Comparison of ENCODE assay signal across 31 cellular contexts in genomic region chr6:29577544-29577943, GRCh38. TPM values are rescaled to one million over a fixed set of nuclear protein-coding genes. Genes with fewer than 3 reads are reported as not detected.
DNase-seq lines count a peak whose midpoint lies in the region; ATAC-seq, FAIRE-seq and TF ChIP-seq lines count a peak whose summit lies in the region.
"Had no signal": no experiment of that assay in that cellular context is flagged by ENCODE, and none has a peak within 500 bp of the region (broad histone marks: within the 10 kb centered on the region; RNA-seq: fewer than 3 reads in every experiment).

No MANE protein-coding gene starts in this region.

- TF ChIP-seq CTCF in HepG2 (CRISPR knock-in tag; IDR thresholded peaks at IDR 0.05) (no peak), right lobe of liver (IDR thresholded peaks at IDR 0.05) (no peak), IMR-90 (conservative IDR thresholded peaks at IDR 0.05; ENCODE audit: low read depth, low read length) (no peak), K562 (IDR thresholded peaks at IDR 0.05 in 2 of 3, conservative IDR thresholded peaks at IDR 0.05 in 1 of 3; ENCODE audit: insufficient read depth in 2 of 3, low read depth in 1 of 3, low read length in 3 of 3) (no peak), progenitor cell of endocrine pancreas (IDR thresholded peaks at IDR 0.05; ENCODE audit: unreplicated experiment) (no peak)

- H3K4me2 ChIP-seq in HepG2 (ENCODE audit: low read depth, low read length) (no peak overlapping the region), IMR-90 (ENCODE audit: low read depth, low read length) (no peak overlapping the region), K562 (ENCODE audit: insufficient read depth, low read length) (no peak overlapping the region)
- H3K4me2 ChIP-seq: BLaER1 had no signal

- no peak overlapping the region for H3K27ac Mint-ChIP-seq in progenitor cell of endocrine pancreas
- H3K27ac Mint-ChIP-seq: CD14-positive monocyte; CD4-positive, alpha-beta memory T cell; CD4-positive, CD25-positive, alpha-beta regulatory T cell; CD8-positive, alpha-beta memory T cell had no signal

- no peak overlapping the region for H3K56ac ChIP-seq in IMR-90 (ENCODE audit: extremely low read depth, insufficient read depth, low read length)

- no peak for FAIRE-seq in HepG2 (lab: Jason Lieb, UNC)
- FAIRE-seq in K562 (lab: Jason Lieb, UNC) = no peak
- FAIRE-seq: A204.1, GM12878, GM12892, GM18507 had no signal

- H2AK5ac ChIP-seq in IMR-90 (ENCODE audit: low read depth, low read length) = no peak overlapping the region

- H3K27ac ChIP-seq in HepG2 (ENCODE audit: extremely low read length, insufficient read depth, low read length) (no peak overlapping the region), right lobe of liver (no peak overlapping the region), IMR-90 (ENCODE audit: insufficient read depth, low read length) (no peak overlapping the region), K562 (ENCODE audit: extremely low read depth, low read depth, low read length) (no peak overlapping the region)
- H3K27ac ChIP-seq: BLaER1 had no signal

- no peak overlapping the region for H2BK5ac ChIP-seq in IMR-90 (ENCODE audit: low read depth, low read length, poor library complexity, severe bottlenecking)

- DNase-seq in HepG2 (ENCODE audit: low spot score) (no peak), right lobe of liver (no peak), IMR-90 (peak; percentile 10), K562 (ENCODE audit: extremely low read depth in 1 of 4, low spot score in 3 of 4) (no peak), progenitor cell of endocrine pancreas (ENCODE audit: low spot score, unreplicated experiment) (no peak), NCI-H2029 treated with DMSO at 0.1 percent for 48 hours (lab: John Stamatoyannopoulos, UW) (no peak)
- DNase-seq: 8988T; ACHN; BE2C; C1 segment of cervical spinal cord; CD4-positive, alpha-beta memory T cell; CD4-positive, CD25-positive, alpha-beta regulatory T cell; CD8-positive, alpha-beta memory T cell; COR-L47; DMS 273 treated with DMSO at 0.1 percent for 48 hours; DMS153; DMS53; DMS79; DND-41; EL; GDM1 had no signal

- H4K20me1 ChIP-seq in HepG2 (ENCODE audit: insufficient read depth, low read length) (no peaks in the 10 kb centered on the region), IMR-90 (ENCODE audit: insufficient read depth, low read length) (no peaks in the 10 kb centered on the region), K562 (replicated peaks; ENCODE audit: control insufficient read depth, insufficient read depth, low read length) (no peaks in the 10 kb centered on the region)
- H4K20me1 ChIP-seq: BLaER1 had no signal

- no peak overlapping the region for H2AK9ac ChIP-seq in IMR-90 (replicated peaks; ENCODE audit: low read depth, low read length, poor library complexity)

- H3K36me3 ChIP-seq in HepG2 (replicated peaks in 1 of 2; ENCODE audit: control insufficient read depth in 1 of 2, insufficient read depth in 2 of 2, low read length in 2 of 2) = no peaks in the 10 kb centered on the region
- no peaks in the 10 kb centered on the region for H3K36me3 ChIP-seq in right lobe of liver
- no peaks in the 10 kb centered on the region for H3K36me3 ChIP-seq in IMR-90 (ENCODE audit: control insufficient read depth, insufficient read depth, low read length)
- no peaks in the 10 kb centered on the region for H3K36me3 ChIP-seq in K562 (ENCODE audit: control insufficient read depth, insufficient read depth, low read length)
- H3K36me3 ChIP-seq: BE2C, BLaER1 had no signal

- no peak overlapping the region for H3K9ac ChIP-seq in HepG2 (ENCODE audit: insufficient read depth, low read depth, low read length)
- no peak overlapping the region for H3K9ac ChIP-seq in IMR-90 (ENCODE audit: low read depth, low read length)
- no peak overlapping the region for H3K9ac ChIP-seq in K562 (ENCODE audit: insufficient read depth in 1 of 2, low read depth in 2 of 2, low read length in 2 of 2)
- H3K9ac ChIP-seq: BLaER1 had no signal

- H3K23ac ChIP-seq in IMR-90 (ENCODE audit: low read depth, low read length) = no peak overlapping the region

- H3K79me2 ChIP-seq in HepG2 (ENCODE audit: insufficient read depth, low read length) (no peaks in the 10 kb centered on the region), K562 (ENCODE audit: control insufficient read depth, insufficient read depth, low read length) (no peaks in the 10 kb centered on the region)

- POLR2A ChIA-PET in HepG2 (lab: Yijun Ruan, JAX) = no interaction called here
- POLR2A ChIA-PET in IMR-90 (lab: Charles Lee; ENCODE audit: unreplicated experiment) = no interaction called here
- POLR2A ChIA-PET in K562 (lab: Yijun Ruan, JAX) = interaction anchor here (0.5 to 1.5 kb wide), 4 partner anchors 11 to 50 kb away, joined by 3 to 5 read pairs (median 4); no protein-coding TSS in a partner anchor

- H3K9me3 ChIP-seq in HepG2 (ENCODE audit: low read length) = no peaks in the 10 kb centered on the region
- no peaks in the 10 kb centered on the region for H3K9me3 ChIP-seq in right lobe of liver
- H3K9me3 ChIP-seq in IMR-90 (ENCODE audit: control insufficient read depth, insufficient read depth, low read length) = no peaks in the 10 kb centered on the region
- H3K9me3 ChIP-seq in K562 (replicated peaks; ENCODE audit: control insufficient read depth, insufficient read depth, low read depth, low read length) = no peaks in the 10 kb centered on the region
- H3K9me3 ChIP-seq: BE2C, BLaER1 had no signal

- no peaks in the 10 kb centered on the region for H3K79me1 ChIP-seq in IMR-90 (ENCODE audit: low read depth in 1 of 2, low read length in 2 of 2)

- H3K4me3 ChIP-seq in HepG2 (replicated peaks in 1 of 3; ENCODE audit: insufficient read depth in 1 of 3, low read depth in 2 of 3, low read length in 3 of 3) (no peak overlapping the region), right lobe of liver (no peak overlapping the region), IMR-90 (ENCODE audit: insufficient read depth, low read depth, low read length) (no peak overlapping the region), K562 (no peak overlapping the region)
- H3K4me3 ChIP-seq: BLaER1, GM12878 had no signal

- 51% methylated on average over 7 of the region's 7 CpGs for WGBS in HepG2 (ENCODE audit: low lambda C conversion rate)
- 72% methylated on average over 7 of the region's 7 CpGs for WGBS in right lobe of liver (ENCODE audit: insufficient coverage, low coverage, low lambda C conversion rate, missing lambda C conversion rate)
- no CpG with 5 or more reads among the region's 7 CpGs for WGBS in IMR-90 (ENCODE audit: extremely low coverage in 2 of 2, insufficient read length in 1 of 2), 2 experiments
- WGBS in K562 (ENCODE audit: insufficient coverage, low coverage, missing lambda C conversion rate) = under 1% methylated on average over 7 of the region's 7 CpGs

- CTCF ChIA-PET in HepG2 (lab: Yijun Ruan, JAX; ENCODE audit: low intra/inter-chr PET ratio, low total read pairs) (no interaction called here), IMR-90 (lab: Yijun Ruan, JAX) (no interaction called here), K562 (lab: Yijun Ruan, JAX; ENCODE audit: low intra/inter-chr PET ratio) (no interaction called here)

- BruUV-seq in HepG2 (replicated peaks; lab: Mats Ljungman, UMichigan) (no TSS peak), IMR-90 (replicated peaks; lab: Mats Ljungman, UMichigan) (no TSS peak), K562 (replicated peaks; lab: Mats Ljungman, UMichigan) (no TSS peak)

- no peak overlapping the region for H3K18ac ChIP-seq in IMR-90 (ENCODE audit: low read depth, low read length)

- no peaks in the 10 kb centered on the region for H3K9me1 ChIP-seq in IMR-90 (ENCODE audit: insufficient read depth, low read length)
- H3K9me1 ChIP-seq in K562 (ENCODE audit: control insufficient read depth, insufficient read depth, low read length) = no peaks in the 10 kb centered on the region

- no peak overlapping the region for H4K8ac ChIP-seq in IMR-90 (ENCODE audit: low read depth in 2 of 2, low read length in 2 of 2)

- no peak overlapping the region for H4K91ac ChIP-seq in IMR-90 (ENCODE audit: insufficient read depth, low read depth, low read length)

- dilution Hi-C loops in IMR-90 (cut with HindIII; ENCODE audit: low sequenced_read_pairs, unreplicated experiment) = no loop called here

- H2BK15ac ChIP-seq in IMR-90 (ENCODE audit: low read depth, low read length) = no peak overlapping the region

- TF ChIP-seq POLR2A in HepG2 (IDR thresholded peaks at IDR 0.05; ENCODE audit: insufficient read depth in 1 of 2, low read depth in 2 of 2, low read length in 2 of 2) (no peak), right lobe of liver (IDR thresholded peaks at IDR 0.05) (no peak), IMR-90 (IDR thresholded peaks at IDR 0.05; ENCODE audit: low read depth, low read length) (no peak), K562 (conservative IDR thresholded peaks at IDR 0.05) (no peak)

- no peaks in the 10 kb centered on the region for H3K36me3 Mint-ChIP-seq in progenitor cell of endocrine pancreas (ENCODE audit: insufficient read depth)
- H3K36me3 Mint-ChIP-seq: CD14-positive monocyte; CD4-positive, alpha-beta memory T cell; CD4-positive, CD25-positive, alpha-beta regulatory T cell; CD8-positive, alpha-beta memory T cell had no signal

- in situ Hi-C loops in HepG2 (cut with HindIII; ENCODE audit: extremely low pct_ligation_motif_present, low pct_unique_long_range_greater_than_20kb) (loop anchor here (25.0 kb wide), 2 partner anchors 515 to 740 kb away; no protein-coding TSS in a partner anchor), IMR-90 (cut with MboI; ENCODE audit: low sequenced_read_pairs) (no loop called here), K562 (cut with MboI) (loop anchor here (25.0 kb wide), 1 partner anchor 740 kb away; no protein-coding TSS in a partner anchor)

- no peak overlapping the region for H3K4ac ChIP-seq in IMR-90 (ENCODE audit: low read depth, low read length)

- H4K5ac ChIP-seq in IMR-90 (ENCODE audit: low read depth, low read length) = no peak overlapping the region

- TF ChIP-seq EP300 in HepG2 (IDR thresholded peaks at IDR 0.05; ENCODE audit: low read depth in 2 of 2, low read length in 2 of 2) (no peak), HepG2 (CRISPR knock-in tag; IDR thresholded peaks at IDR 0.05; ENCODE audit: borderline replicate concordance) (no peak), K562 (IDR thresholded peaks at IDR 0.05; ENCODE audit: low read length) (no peak)

- H3K14ac ChIP-seq in IMR-90 (replicated peaks; ENCODE audit: low read depth, low read length) = no peak overlapping the region

- no peak overlapping the region for H2BK20ac ChIP-seq in IMR-90 (ENCODE audit: low read depth, low read length)

- TF ChIP-seq RAD21 in HepG2 (CRISPR knock-in tag; IDR thresholded peaks at IDR 0.05) (no peak), IMR-90 (IDR thresholded peaks at IDR 0.05; ENCODE audit: low read length) (no peak), K562 (CRISPR knock-in tag; conservative IDR thresholded peaks at IDR 0.05 in 1 of 2, IDR thresholded peaks at IDR 0.05 in 1 of 2) (no peak)

- H3K27me3 ChIP-seq in HepG2 (ENCODE audit: control insufficient read depth in 1 of 2, insufficient read depth in 2 of 2, low read length in 2 of 2) = no peaks in the 10 kb centered on the region
- H3K27me3 ChIP-seq in right lobe of liver = no peaks in the 10 kb centered on the region
- H3K27me3 ChIP-seq in IMR-90 (ENCODE audit: control insufficient read depth, insufficient read depth, low read length) = no peaks in the 10 kb centered on the region
- peaks cover 12 to 39% of the 10 kb centered on the region in 2 experiments for H3K27me3 ChIP-seq in K562 (ENCODE audit: control insufficient read depth in 2 of 2, insufficient read depth in 2 of 2, low read length in 2 of 2)
- H3K27me3 ChIP-seq: BLaER1 had no signal

- no peak overlapping the region for H2AFZ ChIP-seq in HepG2 (ENCODE audit: low read length)
- H2AFZ ChIP-seq in IMR-90 (replicated peaks; ENCODE audit: low read length, poor library complexity) = no peak overlapping the region
- H2AFZ ChIP-seq in K562 (ENCODE audit: low read depth, low read length) = no peak overlapping the region

- H3K9me3 Mint-ChIP-seq in progenitor cell of endocrine pancreas (ENCODE audit: low read depth) = no peaks in the 10 kb centered on the region
- H3K9me3 Mint-ChIP-seq: CD4-positive, alpha-beta memory T cell; CD8-positive, alpha-beta memory T cell had no signal

- no peak overlapping the region for H2BK120ac ChIP-seq in IMR-90 (ENCODE audit: low read depth, low read length)

- peaks cover 21% of the 10 kb centered on the region for H3K27me3 Mint-ChIP-seq in progenitor cell of endocrine pancreas

- H3K4me1 ChIP-seq in HepG2 (ENCODE audit: insufficient read depth, low read length) (no peaks in the 10 kb centered on the region), right lobe of liver (no peaks in the 10 kb centered on the region), IMR-90 (ENCODE audit: control insufficient read depth, insufficient read depth, low read length) (no peaks in the 10 kb centered on the region), K562 (replicated peaks in 1 of 2; ENCODE audit: control insufficient read depth in 2 of 2, insufficient read depth in 2 of 2, low read length in 2 of 2) (no peaks in the 10 kb centered on the region)
- H3K4me1 ChIP-seq: BE2C, BLaER1 had no signal

- no peak for ATAC-seq in HepG2
- no peak for ATAC-seq in right lobe of liver
- no peak for ATAC-seq in IMR-90 (ENCODE audit: low read depth)
- ATAC-seq in K562 = no peak
- ATAC-seq: GM12878 had no signal

- intact Hi-C loops in HepG2 (cut with micrococcal nuclease; ENCODE audit: unreplicated experiment) (no loop called here), right lobe of liver (cut with DNase I) (no loop called here), IMR-90 (cut with micrococcal nuclease) (no loop called here), K562 (cut with micrococcal nuclease) (no loop called here)

- no peak overlapping the region for H3K4me3 Mint-ChIP-seq in progenitor cell of endocrine pancreas (ENCODE audit: low read depth)
- H3K4me3 Mint-ChIP-seq: CD14-positive monocyte; CD4-positive, alpha-beta memory T cell; CD4-positive, CD25-positive, alpha-beta regulatory T cell; CD8-positive, alpha-beta memory T cell had no signal

- H3K4me1 Mint-ChIP-seq in progenitor cell of endocrine pancreas (ENCODE audit: low read depth) = peaks cover 2% of the 10 kb centered on the region
- H3K4me1 Mint-ChIP-seq: CD14-positive monocyte; CD4-positive, alpha-beta memory T cell; CD4-positive, CD25-positive, alpha-beta regulatory T cell; CD8-positive, alpha-beta memory T cell had no signal

RNA-seq across cellular contexts. Expression of gene OR2H2, which starts 7.4 kb away (rescaled TPM):
- total RNA-seq in HepG2 (2016; rRNA removed; fragmentation: Illumina TruSeq; extraction: Trizol) (not detected in 2 replicates), right lobe of liver (not detected), IMR-90 (2012; rRNA removed) (not detected in 2 replicates), K562 (2014; rRNA removed) (not detected in 2 replicates), K562 (2014; rRNA removed; fragmentation: Illumina TruSeq; extraction: Trizol) (not detected in 2 replicates), K562 (2015; rRNA removed; fragmentation: Illumina TruSeq; extraction: Trizol) (not detected in 2 replicates), K562 (2021) (not detected in 2 replicates), progenitor cell of endocrine pancreas (not detected in 2 replicates)
- total RNA-seq in HepG2 (2016; cell fraction: cytosol; rRNA removed; fragmentation: Illumina TruSeq; extraction: Trizol; ENCODE audit: low read depth) = not detected in 2 replicates
- not detected in 2 replicates for total RNA-seq in HepG2 (2016; cell fraction: insoluble cytoplasmic fraction; rRNA removed; fragmentation: Illumina TruSeq; extraction: Trizol)
- not detected in 2 replicates for total RNA-seq in HepG2 (2016; cell fraction: membrane; rRNA removed; fragmentation: Illumina TruSeq; extraction: Trizol)
- not detected in 2 replicates for total RNA-seq in HepG2 (2016; cell fraction: nucleus; rRNA removed; fragmentation: Illumina TruSeq; extraction: Trizol)
- polyA plus RNA-seq in HepG2 (2011; rRNA removed) (not detected in 2 replicates), IMR-90 (2012; rRNA removed) (not detected in 2 replicates), K562 (2011; rRNA removed) (not detected in 2 replicates), K562 (2014; fragmentation: Illumina TruSeq; extraction: Trizol) (not detected in 2 replicates), K562 (2014; fragmentation: Nextera tagmentation; extraction: Ambion mirVana) (not detected), K562 (2014; rRNA removed) (not detected in 2 replicates)
- not detected in 2 replicates for polyA plus RNA-seq in HepG2 (2011; cell fraction: cytosol; rRNA removed)
- polyA plus RNA-seq in HepG2 (2011; cell fraction: nucleus; rRNA removed) = not detected in 2 replicates
- not detected in 2 replicates for polyA plus RNA-seq in HepG2 (2012)
- polyA plus RNA-seq in HepG2 (2016; cell fraction: cytosol; fragmentation: Illumina TruSeq; extraction: Trizol; ENCODE audit: low read depth) = not detected in 2 replicates
- not detected in 2 replicates for polyA plus RNA-seq in HepG2 (2016; cell fraction: insoluble cytoplasmic fraction; fragmentation: Illumina TruSeq; extraction: Trizol; ENCODE audit: low read depth)
- polyA plus RNA-seq in HepG2 (2016; cell fraction: membrane; fragmentation: Illumina TruSeq; extraction: Trizol; ENCODE audit: low read depth) = not detected in 2 replicates
- not detected in 2 replicates for polyA plus RNA-seq in HepG2 (2016; cell fraction: nucleus; fragmentation: Illumina TruSeq; extraction: Trizol; ENCODE audit: insufficient read depth, low read depth)
- polyA minus RNA-seq in HepG2 (2011; rRNA and poly(A)+ RNA removed; ENCODE audit: low replicate concordance) = not detected in 2 replicates
- polyA minus RNA-seq in HepG2 (2011; cell fraction: cytosol; rRNA and poly(A)+ RNA removed) = not detected in 2 replicates
- not detected in 2 replicates for polyA minus RNA-seq in HepG2 (2011; cell fraction: nucleus; rRNA and poly(A)+ RNA removed)
- not detected in 2 replicates for polyA plus RNA-seq in IMR-90 (2012; cell fraction: cytosol; rRNA removed)
- polyA plus RNA-seq in IMR-90 (2012; cell fraction: nucleus; rRNA removed; ENCODE audit: low replicate concordance) = not detected in 2 replicates
- total RNA-seq in K562 (2011; cell fraction: chromatin; rRNA removed; ENCODE audit: low replicate concordance) = not detected in 2 replicates
- total RNA-seq in K562 (2011; cell fraction: nucleolus; rRNA removed) = not detected in 2 replicates
- total RNA-seq in K562 (2011; cell fraction: nucleoplasm; rRNA removed) = not detected in 2 replicates
- polyA plus RNA-seq in K562 (2011; cell fraction: cytosol; rRNA removed) = not detected in 2 replicates
- polyA plus RNA-seq in K562 (2011; cell fraction: nucleus; rRNA removed) = not detected in 2 replicates
- 0.07 and 0.08 TPM in 2 replicates for polyA plus RNA-seq in K562 (2012)
- polyA minus RNA-seq in K562 (2011; rRNA and poly(A)+ RNA removed) = not detected in 2 replicates
- not detected in 2 replicates for polyA minus RNA-seq in K562 (2011; cell fraction: cytosol; rRNA and poly(A)+ RNA removed)
- polyA minus RNA-seq in K562 (2011; cell fraction: nucleus; rRNA and poly(A)+ RNA removed) = not detected in 2 replicates
- total RNA-seq: A673; CD4-positive, alpha-beta memory T cell; CD4-positive, CD25-positive, alpha-beta regulatory T cell; CD8-positive, alpha-beta memory T cell; Daoy; G401; GM12878 had no signal
- polyA plus RNA-seq: AG04450; CD14-positive monocyte; CD4-positive, alpha-beta memory T cell; CD4-positive, CD25-positive, alpha-beta regulatory T cell; CD8-positive, alpha-beta memory T cell; GM12878 had no signal

RNA-seq across cellular contexts. Expression of gene UBD, which starts 18.0 kb away (rescaled TPM):
- total RNA-seq in HepG2 (2016; rRNA removed; fragmentation: Illumina TruSeq; extraction: Trizol) (172 and 244 TPM in 2 replicates), right lobe of liver (100 to 1,000 TPM in 1 of 6 experiments, 10 to 100 TPM in 3, 1 to 10 TPM in 2; 2.2 to 189 (median 37.1) TPM), IMR-90 (2012; rRNA removed) (not detected in 2 replicates), K562 (2014; rRNA removed) (not detected in 2 replicates), K562 (2014; rRNA removed; fragmentation: Illumina TruSeq; extraction: Trizol) (not detected in 2 replicates), K562 (2015; rRNA removed; fragmentation: Illumina TruSeq; extraction: Trizol) (not detected in 2 replicates), K562 (2021) (not detected in 2 replicates), progenitor cell of endocrine pancreas (1.9 and 2.6 TPM in 2 replicates)
- 61.1 and 70.9 TPM in 2 replicates for total RNA-seq in HepG2 (2016; cell fraction: cytosol; rRNA removed; fragmentation: Illumina TruSeq; extraction: Trizol; ENCODE audit: low read depth)
- total RNA-seq in HepG2 (2016; cell fraction: insoluble cytoplasmic fraction; rRNA removed; fragmentation: Illumina TruSeq; extraction: Trizol) = 180 and 253 TPM in 2 replicates
- total RNA-seq in HepG2 (2016; cell fraction: membrane; rRNA removed; fragmentation: Illumina TruSeq; extraction: Trizol) = 77.5 and 84.0 TPM in 2 replicates
- 58.7 and 62.9 TPM in 2 replicates for total RNA-seq in HepG2 (2016; cell fraction: nucleus; rRNA removed; fragmentation: Illumina TruSeq; extraction: Trizol)
- polyA plus RNA-seq in HepG2 (2011; rRNA removed) (13.9 and 26.9 TPM in 2 replicates), IMR-90 (2012; rRNA removed) (not detected in 2 replicates), K562 (2011; rRNA removed) (not detected in 2 replicates), K562 (2014; fragmentation: Illumina TruSeq; extraction: Trizol) (not detected in 2 replicates), K562 (2014; fragmentation: Nextera tagmentation; extraction: Ambion mirVana) (not detected), K562 (2014; rRNA removed) (0.08 TPM in 1 of 2 replicates, not detected in the other)
- 8.2 and 29.2 TPM in 2 replicates for polyA plus RNA-seq in HepG2 (2011; cell fraction: cytosol; rRNA removed)
- polyA plus RNA-seq in HepG2 (2011; cell fraction: nucleus; rRNA removed) = 3.6 and 8.6 TPM in 2 replicates
- polyA plus RNA-seq in HepG2 (2012) = 14.7 and 15.0 TPM in 2 replicates
- polyA plus RNA-seq in HepG2 (2016; cell fraction: cytosol; fragmentation: Illumina TruSeq; extraction: Trizol; ENCODE audit: low read depth) = 50.4 and 50.5 TPM in 2 replicates
- 225 and 254 TPM in 2 replicates for polyA plus RNA-seq in HepG2 (2016; cell fraction: insoluble cytoplasmic fraction; fragmentation: Illumina TruSeq; extraction: Trizol; ENCODE audit: low read depth)
- polyA plus RNA-seq in HepG2 (2016; cell fraction: membrane; fragmentation: Illumina TruSeq; extraction: Trizol; ENCODE audit: low read depth) = 55.5 and 59.5 TPM in 2 replicates
- polyA plus RNA-seq in HepG2 (2016; cell fraction: nucleus; fragmentation: Illumina TruSeq; extraction: Trizol; ENCODE audit: insufficient read depth, low read depth) = 88.5 and 91.0 TPM in 2 replicates
- polyA minus RNA-seq in HepG2 (2011; rRNA and poly(A)+ RNA removed; ENCODE audit: low replicate concordance) = 2.8 TPM in 1 of 2 replicates, not detected in the other
- 1.6 and 12.1 TPM in 2 replicates for polyA minus RNA-seq in HepG2 (2011; cell fraction: cytosol; rRNA and poly(A)+ RNA removed)
- polyA minus RNA-seq in HepG2 (2011; cell fraction: nucleus; rRNA and poly(A)+ RNA removed) = 4.6 and 10.8 TPM in 2 replicates
- not detected in 2 replicates for polyA plus RNA-seq in IMR-90 (2012; cell fraction: cytosol; rRNA removed)
- not detected in 2 replicates for polyA plus RNA-seq in IMR-90 (2012; cell fraction: nucleus; rRNA removed; ENCODE audit: low replicate concordance)
- not detected in 2 replicates for total RNA-seq in K562 (2011; cell fraction: chromatin; rRNA removed; ENCODE audit: low replicate concordance)
- not detected in 2 replicates for total RNA-seq in K562 (2011; cell fraction: nucleolus; rRNA removed)
- not detected in 2 replicates for total RNA-seq in K562 (2011; cell fraction: nucleoplasm; rRNA removed)
- polyA plus RNA-seq in K562 (2011; cell fraction: cytosol; rRNA removed) = not detected in 2 replicates
- polyA plus RNA-seq in K562 (2011; cell fraction: nucleus; rRNA removed) = not detected in 2 replicates
- polyA plus RNA-seq in K562 (2012) = not detected in 2 replicates
- not detected in 2 replicates for polyA minus RNA-seq in K562 (2011; rRNA and poly(A)+ RNA removed)
- polyA minus RNA-seq in K562 (2011; cell fraction: cytosol; rRNA and poly(A)+ RNA removed) = not detected in 2 replicates
- not detected in 2 replicates for polyA minus RNA-seq in K562 (2011; cell fraction: nucleus; rRNA and poly(A)+ RNA removed)
- total RNA-seq: A673; CD4-positive, alpha-beta memory T cell; CD4-positive, CD25-positive, alpha-beta regulatory T cell had no signal
- polyA plus RNA-seq: AG04450; CD14-positive monocyte; CD4-positive, alpha-beta memory T cell; CD4-positive, CD25-positive, alpha-beta regulatory T cell; CD8-positive, alpha-beta memory T cell had no signal

RNA-seq across cellular contexts. Expression of gene GABBR1, which starts 55.4 kb away (rescaled TPM):
- total RNA-seq in HepG2 (2016; rRNA removed; fragmentation: Illumina TruSeq; extraction: Trizol) (0.07 TPM in 1 of 2 replicates, not detected in the other), right lobe of liver (1 to 10 TPM; 2.4 to 5.6 (median 4.9) TPM), IMR-90 (2012; rRNA removed) (5.9 and 6.9 TPM in 2 replicates), K562 (2014; rRNA removed) (8.4 and 13.8 TPM in 2 replicates), K562 (2014; rRNA removed; fragmentation: Illumina TruSeq; extraction: Trizol) (13.8 and 18.0 TPM in 2 replicates), K562 (2015; rRNA removed; fragmentation: Illumina TruSeq; extraction: Trizol) (20.8 and 24.1 TPM in 2 replicates), K562 (2021) (32.0 and 43.6 TPM in 2 replicates), progenitor cell of endocrine pancreas (120 and 127 TPM in 2 replicates)
- total RNA-seq in HepG2 (2016; cell fraction: cytosol; rRNA removed; fragmentation: Illumina TruSeq; extraction: Trizol; ENCODE audit: low read depth) = not detected in 2 replicates
- total RNA-seq in HepG2 (2016; cell fraction: insoluble cytoplasmic fraction; rRNA removed; fragmentation: Illumina TruSeq; extraction: Trizol) = not detected in 2 replicates
- total RNA-seq in HepG2 (2016; cell fraction: membrane; rRNA removed; fragmentation: Illumina TruSeq; extraction: Trizol) = not detected in 2 replicates
- total RNA-seq in HepG2 (2016; cell fraction: nucleus; rRNA removed; fragmentation: Illumina TruSeq; extraction: Trizol) = 0.16 TPM in 1 of 2 replicates, not detected in the other
- polyA plus RNA-seq in HepG2 (2011; rRNA removed) (0.37 and 0.38 TPM in 2 replicates), IMR-90 (2012; rRNA removed) (25.6 and 31.5 TPM in 2 replicates), K562 (2011; rRNA removed) (32.0 and 38.1 TPM in 2 replicates), K562 (2014; fragmentation: Illumina TruSeq; extraction: Trizol) (30.7 and 39.5 TPM in 2 replicates), K562 (2014; fragmentation: Nextera tagmentation; extraction: Ambion mirVana) (1 to 10 TPM; 2.2 to 2.4 TPM), K562 (2014; rRNA removed) (42.1 and 48.3 TPM in 2 replicates)
- polyA plus RNA-seq in HepG2 (2011; cell fraction: cytosol; rRNA removed) = 0.15 and 0.18 TPM in 2 replicates
- 3.0 and 3.5 TPM in 2 replicates for polyA plus RNA-seq in HepG2 (2011; cell fraction: nucleus; rRNA removed)
- polyA plus RNA-seq in HepG2 (2012) = 0.39 and 0.40 TPM in 2 replicates
- not detected in 2 replicates for polyA plus RNA-seq in HepG2 (2016; cell fraction: cytosol; fragmentation: Illumina TruSeq; extraction: Trizol; ENCODE audit: low read depth)
- polyA plus RNA-seq in HepG2 (2016; cell fraction: insoluble cytoplasmic fraction; fragmentation: Illumina TruSeq; extraction: Trizol; ENCODE audit: low read depth) = not detected in 2 replicates
- not detected in 2 replicates for polyA plus RNA-seq in HepG2 (2016; cell fraction: membrane; fragmentation: Illumina TruSeq; extraction: Trizol; ENCODE audit: low read depth)
- 0.83 and 1.1 TPM in 2 replicates for polyA plus RNA-seq in HepG2 (2016; cell fraction: nucleus; fragmentation: Illumina TruSeq; extraction: Trizol; ENCODE audit: insufficient read depth, low read depth)
- 0.72 and 11.2 TPM in 2 replicates for polyA minus RNA-seq in HepG2 (2011; rRNA and poly(A)+ RNA removed; ENCODE audit: low replicate concordance)
- not detected in 2 replicates for polyA minus RNA-seq in HepG2 (2011; cell fraction: cytosol; rRNA and poly(A)+ RNA removed)
- polyA minus RNA-seq in HepG2 (2011; cell fraction: nucleus; rRNA and poly(A)+ RNA removed) = 0.77 and 0.99 TPM in 2 replicates
- polyA plus RNA-seq in IMR-90 (2012; cell fraction: cytosol; rRNA removed) = 6.7 and 7.4 TPM in 2 replicates
- polyA plus RNA-seq in IMR-90 (2012; cell fraction: nucleus; rRNA removed; ENCODE audit: low replicate concordance) = 258 and 361 TPM in 2 replicates
- total RNA-seq in K562 (2011; cell fraction: chromatin; rRNA removed; ENCODE audit: low replicate concordance) = 315 and 347 TPM in 2 replicates
- total RNA-seq in K562 (2011; cell fraction: nucleolus; rRNA removed) = 122 and 127 TPM in 2 replicates
- total RNA-seq in K562 (2011; cell fraction: nucleoplasm; rRNA removed) = 213 and 355 TPM in 2 replicates
- polyA plus RNA-seq in K562 (2011; cell fraction: cytosol; rRNA removed) = 26.4 and 34.1 TPM in 2 replicates
- 333 and 428 TPM in 2 replicates for polyA plus RNA-seq in K562 (2011; cell fraction: nucleus; rRNA removed)
- polyA plus RNA-seq in K562 (2012) = 38.3 and 56.3 TPM in 2 replicates
- polyA minus RNA-seq in K562 (2011; rRNA and poly(A)+ RNA removed) = 28.2 and 30.1 TPM in 2 replicates
- 8.6 and 13.7 TPM in 2 replicates for polyA minus RNA-seq in K562 (2011; cell fraction: cytosol; rRNA and poly(A)+ RNA removed)
- 61.4 and 72.4 TPM in 2 replicates for polyA minus RNA-seq in K562 (2011; cell fraction: nucleus; rRNA and poly(A)+ RNA removed)
